Comparison of ENCODE assay signal across 2 cellular contexts in the genomic region with DNA sequence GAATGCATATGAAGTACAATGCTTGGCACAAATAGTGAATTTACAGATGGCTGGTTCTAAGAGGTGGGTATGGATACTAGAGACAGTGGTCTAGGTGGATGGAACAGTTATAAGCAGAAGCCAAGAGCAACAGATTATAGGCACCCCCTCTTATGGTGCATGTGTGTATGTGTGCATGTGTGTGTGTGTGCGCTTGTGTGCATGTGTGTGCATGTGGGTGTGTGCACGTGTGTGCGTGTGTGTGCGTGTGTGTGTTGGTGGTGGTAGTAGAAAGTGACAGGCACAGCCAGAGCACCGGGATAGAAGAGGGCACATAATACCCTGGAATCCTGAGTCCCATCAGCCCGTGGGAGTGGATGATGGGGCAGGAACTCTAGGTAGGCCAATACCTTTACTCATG.
TF ChIP-seq lines count a peak whose summit lies in the region.

No MANE protein-coding gene starts in this region.

TF ChIP-seq in Ishikawa, 13 proteins besides CTCF, POLR2A, EP300 and RAD21:
- TF ChIP-seq, protein P1, sequence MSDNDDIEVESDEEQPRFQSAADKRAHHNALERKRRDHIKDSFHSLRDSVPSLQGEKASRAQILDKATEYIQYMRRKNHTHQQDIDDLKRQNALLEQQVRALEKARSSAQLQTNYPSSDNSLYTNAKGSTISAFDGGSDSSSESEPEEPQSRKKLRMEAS (IDR thresholded peaks at IDR 0.05), result no peak
- 0 out of 2 replicates have a peak, but pooled peaks have one; percentile 0 for TF ChIP-seq ZBTB7A (IDR thresholded peaks at IDR 0.05; ENCODE audit: low read depth)

TF ChIP-seq in GM12878, 131 proteins besides CTCF, POLR2A, EP300 and RAD21:
- TF ChIP-seq, protein P2, sequence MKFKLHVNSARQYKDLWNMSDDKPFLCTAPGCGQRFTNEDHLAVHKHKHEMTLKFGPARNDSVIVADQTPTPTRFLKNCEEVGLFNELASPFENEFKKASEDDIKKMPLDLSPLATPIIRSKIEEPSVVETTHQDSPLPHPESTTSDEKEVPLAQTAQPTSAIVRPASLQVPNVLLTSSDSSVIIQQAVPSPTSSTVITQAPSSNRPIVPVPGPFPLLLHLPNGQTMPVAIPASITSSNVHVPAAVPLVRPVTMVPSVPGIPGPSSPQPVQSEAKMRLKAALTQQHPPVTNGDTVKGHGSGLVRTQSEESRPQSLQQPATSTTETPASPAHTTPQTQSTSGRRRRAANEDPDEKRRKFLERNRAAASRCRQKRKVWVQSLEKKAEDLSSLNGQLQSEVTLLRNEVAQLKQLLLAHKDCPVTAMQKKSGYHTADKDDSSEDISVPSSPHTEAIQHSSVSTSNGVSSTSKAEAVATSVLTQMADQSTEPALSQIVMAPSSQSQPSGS (IDR thresholded peaks at IDR 0.05; ENCODE audit: low read length), result no peak
- TF ChIP-seq RELA (IDR thresholded peaks at IDR 0.05; ENCODE audit: borderline replicate concordance, partially characterized antibody) (no peak), TCF12 (IDR thresholded peaks at IDR 0.05; ENCODE audit: low read depth, low read length) (no peak), JUNB (IDR thresholded peaks at IDR 0.05) (no peak), MYC (IDR thresholded peaks at IDR 0.05; ENCODE audit: insufficient read depth, insufficient read length, insufficient replicate concordance, low read length, severe bottlenecking) (no peak), KLF5 (IDR thresholded peaks at IDR 0.05; ENCODE audit: partially characterized antibody) (no peak), RBBP5 (conservative IDR thresholded peaks at IDR 0.05) (no peak), JUND (IDR thresholded peaks at IDR 0.05; ENCODE audit: low read depth, low read length) (no peak), CHD1 (IDR thresholded peaks at IDR 0.05; ENCODE audit: low read depth, low read length) (no peak), SMARCA5 (IDR thresholded peaks at IDR 0.05) (no peak), NR2C2 (IDR thresholded peaks at IDR 0.05; ENCODE audit: borderline replicate concordance, control insufficient read depth, insufficient read length, low read depth) (no peak), KDM1A (IDR thresholded peaks at IDR 0.05; ENCODE audit: borderline replicate concordance) (no peak)
- TF ChIP-seq, protein P3, sequence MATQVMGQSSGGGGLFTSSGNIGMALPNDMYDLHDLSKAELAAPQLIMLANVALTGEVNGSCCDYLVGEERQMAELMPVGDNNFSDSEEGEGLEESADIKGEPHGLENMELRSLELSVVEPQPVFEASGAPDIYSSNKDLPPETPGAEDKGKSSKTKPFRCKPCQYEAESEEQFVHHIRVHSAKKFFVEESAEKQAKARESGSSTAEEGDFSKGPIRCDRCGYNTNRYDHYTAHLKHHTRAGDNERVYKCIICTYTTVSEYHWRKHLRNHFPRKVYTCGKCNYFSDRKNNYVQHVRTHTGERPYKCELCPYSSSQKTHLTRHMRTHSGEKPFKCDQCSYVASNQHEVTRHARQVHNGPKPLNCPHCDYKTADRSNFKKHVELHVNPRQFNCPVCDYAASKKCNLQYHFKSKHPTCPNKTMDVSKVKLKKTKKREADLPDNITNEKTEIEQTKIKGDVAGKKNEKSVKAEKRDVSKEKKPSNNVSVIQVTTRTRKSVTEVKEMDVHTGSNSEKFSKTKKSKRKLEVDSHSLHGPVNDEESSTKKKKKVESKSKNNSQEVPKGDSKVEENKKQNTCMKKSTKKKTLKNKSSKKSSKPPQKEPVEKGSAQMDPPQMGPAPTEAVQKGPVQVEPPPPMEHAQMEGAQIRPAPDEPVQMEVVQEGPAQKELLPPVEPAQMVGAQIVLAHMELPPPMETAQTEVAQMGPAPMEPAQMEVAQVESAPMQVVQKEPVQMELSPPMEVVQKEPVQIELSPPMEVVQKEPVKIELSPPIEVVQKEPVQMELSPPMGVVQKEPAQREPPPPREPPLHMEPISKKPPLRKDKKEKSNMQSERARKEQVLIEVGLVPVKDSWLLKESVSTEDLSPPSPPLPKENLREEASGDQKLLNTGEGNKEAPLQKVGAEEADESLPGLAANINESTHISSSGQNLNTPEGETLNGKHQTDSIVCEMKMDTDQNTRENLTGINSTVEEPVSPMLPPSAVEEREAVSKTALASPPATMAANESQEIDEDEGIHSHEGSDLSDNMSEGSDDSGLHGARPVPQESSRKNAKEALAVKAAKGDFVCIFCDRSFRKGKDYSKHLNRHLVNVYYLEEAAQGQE (IDR thresholded peaks at IDR 0.05; ENCODE audit: low read depth, low read length), result no peak
- TF ChIP-seq, protein P4, sequence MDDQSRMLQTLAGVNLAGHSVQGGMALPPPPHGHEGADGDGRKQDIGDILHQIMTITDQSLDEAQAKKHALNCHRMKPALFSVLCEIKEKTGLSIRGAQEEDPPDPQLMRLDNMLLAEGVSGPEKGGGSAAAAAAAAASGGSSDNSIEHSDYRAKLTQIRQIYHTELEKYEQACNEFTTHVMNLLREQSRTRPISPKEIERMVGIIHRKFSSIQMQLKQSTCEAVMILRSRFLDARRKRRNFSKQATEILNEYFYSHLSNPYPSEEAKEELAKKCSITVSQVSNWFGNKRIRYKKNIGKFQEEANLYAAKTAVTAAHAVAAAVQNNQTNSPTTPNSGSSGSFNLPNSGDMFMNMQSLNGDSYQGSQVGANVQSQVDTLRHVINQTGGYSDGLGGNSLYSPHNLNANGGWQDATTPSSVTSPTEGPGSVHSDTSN (IDR thresholded peaks at IDR 0.05; ENCODE audit: insufficient replicate concordance, low read depth, low read length), result peak; percentile 38
- TF ChIP-seq, protein P5, sequence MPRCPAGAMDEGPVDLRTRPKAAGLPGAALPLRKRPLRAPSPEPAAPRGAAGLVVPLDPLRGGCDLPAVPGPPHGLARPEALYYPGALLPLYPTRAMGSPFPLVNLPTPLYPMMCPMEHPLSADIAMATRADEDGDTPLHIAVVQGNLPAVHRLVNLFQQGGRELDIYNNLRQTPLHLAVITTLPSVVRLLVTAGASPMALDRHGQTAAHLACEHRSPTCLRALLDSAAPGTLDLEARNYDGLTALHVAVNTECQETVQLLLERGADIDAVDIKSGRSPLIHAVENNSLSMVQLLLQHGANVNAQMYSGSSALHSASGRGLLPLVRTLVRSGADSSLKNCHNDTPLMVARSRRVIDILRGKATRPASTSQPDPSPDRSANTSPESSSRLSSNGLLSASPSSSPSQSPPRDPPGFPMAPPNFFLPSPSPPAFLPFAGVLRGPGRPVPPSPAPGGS (IDR thresholded peaks at IDR 0.05; ENCODE audit: borderline replicate concordance, insufficient read depth, low read depth, low read length, poor library complexity, severe bottlenecking), result peak; percentile 92
